In genomic region chr11:102467853-102468580, GRCh38 we compare ENCODE assay signal across 18 cellular contexts. TPM values are rescaled to one million over a fixed set of nuclear protein-coding genes. Genes with fewer than 3 reads are reported as not detected.
DNase-seq lines count a peak whose midpoint lies in the region; ATAC-seq and TF ChIP-seq lines count a peak whose summit lies in the region.
"Had no signal": no experiment of that assay in that cellular context is flagged by ENCODE, and none has a peak within 500 bp of the region (broad histone marks: within the 10 kb centered on the region; RNA-seq: fewer than 3 reads in every experiment).

No MANE protein-coding gene starts in this region.

- H3K4me1 ChIP-seq in mucosa of rectum (ENCODE audit: control insufficient read depth in 2 of 2, insufficient read depth in 2 of 2, low read length in 2 of 2) (peaks cover 25% of the 10 kb centered on the region in 2 donors), right atrium auricular region (no peaks in the 10 kb centered on the region)

- no peaks in the 10 kb centered on the region for H3K27me3 ChIP-seq in CD4-positive, alpha-beta T cell (ENCODE audit: control insufficient read depth, insufficient read depth, low read length)
- H3K27me3 ChIP-seq in mucosa of rectum (ENCODE audit: control insufficient read depth in 2 of 2, insufficient read depth in 2 of 2, low read length in 2 of 2) (no peaks in the 10 kb centered on the region), right atrium auricular region (no peaks in the 10 kb centered on the region)

- CTCF ChIA-PET in CD4-positive, alpha-beta T cell (lab: Charles Lee) = interaction anchor here (1.1 to 1.4 kb wide), 4 partner anchors 11 to 77 kb away, joined by 3 to 6 read pairs (median 3); no protein-coding TSS in a partner anchor
- CTCF ChIA-PET in Calu3 (lab: Charles Lee) = interaction anchor here (1.2 to 1.3 kb wide), 2 partner anchors 8 to 77 kb away, joined by 4 read pairs; no protein-coding TSS in a partner anchor

- H3K36me3 Mint-ChIP-seq in CD4-positive, alpha-beta T cell (ENCODE audit: low read depth) = no peaks in the 10 kb centered on the region
- peaks cover 5% of the 10 kb centered on the region for H3K36me3 Mint-ChIP-seq in Calu3 (ENCODE audit: insufficient read depth, unreplicated experiment)
- H3K36me3 Mint-ChIP-seq in activated naive CD8-positive, alpha-beta T cell treated with anti-CD3 and anti-CD28 coated beads for 36 hours = peaks cover 5% of the 10 kb centered on the region
- H3K36me3 Mint-ChIP-seq in natural killer cell treated with Interleukin-12 subunit alpha and Interleukin-12 subunit beta and Interleukin-15 and Interleukin-18, amount 100 ng/mL, for 72 hours = no peaks in the 10 kb centered on the region

- no peaks in the 10 kb centered on the region for H3K9me3 Mint-ChIP-seq in CD4-positive, alpha-beta T cell
- H3K9me3 Mint-ChIP-seq in Calu3 (ENCODE audit: low read depth, unreplicated experiment) = no peaks in the 10 kb centered on the region
- H3K9me3 Mint-ChIP-seq in activated naive CD8-positive, alpha-beta T cell treated with anti-CD3 and anti-CD28 coated beads for 36 hours = no peaks in the 10 kb centered on the region
- no peaks in the 10 kb centered on the region for H3K9me3 Mint-ChIP-seq in natural killer cell treated with Interleukin-12 subunit alpha and Interleukin-12 subunit beta and Interleukin-15 and Interleukin-18, amount 100 ng/mL, for 72 hours
- H3K9me3 Mint-ChIP-seq: activated B cell treated with CpG ODN at 0.5 μM for 24 hours; effector memory CD8-positive, alpha-beta T cell; GM23338; IgD-negative memory B cell had no signal

- H3K27ac ChIP-seq in CD4-positive, alpha-beta T cell (ENCODE audit: low read depth, low read length) = no peak overlapping the region
- H3K27ac ChIP-seq in mucosa of rectum (ENCODE audit: low read depth in 2 of 2, low read length in 2 of 2) = peak overlapping the region; percentile 69 to 73
- H3K27ac ChIP-seq in right atrium auricular region = no peak overlapping the region
- H3K27ac ChIP-seq: SK-N-MC had no signal

- H3K4me3 ChIP-seq in mucosa of rectum (ENCODE audit: low read length in 2 of 2) = peak overlapping the region in 1 of 2 donors; percentile 1
- H3K4me3 ChIP-seq in right atrium auricular region = no peak overlapping the region
- H3K4me3 ChIP-seq: GM23338, SK-N-MC had no signal

- POLR2A ChIA-PET in CD4-positive, alpha-beta T cell (lab: Charles Lee) = interaction anchor here (0.6 to 2.1 kb wide), 5 partner anchors 8 to 48 kb away, joined by 3 to 12 read pairs (median 3); no protein-coding TSS in a partner anchor

- intact Hi-C loops in CD4-positive, alpha-beta T cell (cut with DNase I, micrococcal nuclease) = no loop called here
- intact Hi-C loops in Calu3 (cut with micrococcal nuclease; ENCODE audit: unreplicated experiment) = no loop called here

- DNase-seq in CD4-positive, alpha-beta T cell = no peak
- DNase-seq in Calu3 = no peak
- DNase-seq in activated naive CD8-positive, alpha-beta T cell treated with anti-CD3 and anti-CD28 coated beads for 36 hours = no peak
- DNase-seq in retina = no peak
- DNase-seq in natural killer cell treated with Interleukin-12 subunit alpha and Interleukin-12 subunit beta and Interleukin-15 and Interleukin-18, amount 100 ng/mL, for 72 hours (ENCODE audit: low spot score) = no peak
- DNase-seq in right atrium auricular region (ENCODE audit: low spot score) = no peak
- DNase-seq: activated B cell treated with CpG ODN at 0.5 μM for 24 hours; effector memory CD8-positive, alpha-beta T cell; GF-D8; kidney glomerular epithelial cell; NCI-H1417 treated with DMSO at 0.1 percent for 48 hours; NCI-H82 had no signal

- peak overlapping the region; percentile 11 for H3K27ac Mint-ChIP-seq in CD4-positive, alpha-beta T cell
- H3K27ac Mint-ChIP-seq in Calu3 (ENCODE audit: unreplicated experiment) = peak overlapping the region; percentile 34
- no peak overlapping the region for H3K27ac Mint-ChIP-seq in activated naive CD8-positive, alpha-beta T cell treated with anti-CD3 and anti-CD28 coated beads for 36 hours
- H3K27ac Mint-ChIP-seq in natural killer cell treated with Interleukin-12 subunit alpha and Interleukin-12 subunit beta and Interleukin-15 and Interleukin-18, amount 100 ng/mL, for 72 hours = no peak overlapping the region
- H3K27ac Mint-ChIP-seq: activated B cell treated with CpG ODN at 0.5 μM for 24 hours; effector memory CD8-positive, alpha-beta T cell; GM23338 had no signal

- BruUV-seq in Calu3 (replicated peaks; lab: Mats Ljungman, UMichigan) = no TSS peak

- H3K9me3 ChIP-seq in CD4-positive, alpha-beta T cell (ENCODE audit: control insufficient read depth, low read length) = no peaks in the 10 kb centered on the region
- H3K9me3 ChIP-seq in mucosa of rectum (ENCODE audit: control insufficient read depth in 2 of 2, low read length in 2 of 2) = no peaks in the 10 kb centered on the region
- H3K9me3 ChIP-seq in right atrium auricular region = no peaks in the 10 kb centered on the region

- H3K4me3 Mint-ChIP-seq in CD4-positive, alpha-beta T cell = peak overlapping the region; percentile 50
- H3K4me3 Mint-ChIP-seq in Calu3 (ENCODE audit: low read depth, unreplicated experiment) = peak overlapping the region; percentile 2
- peak overlapping the region; percentile 11 for H3K4me3 Mint-ChIP-seq in activated naive CD8-positive, alpha-beta T cell treated with anti-CD3 and anti-CD28 coated beads for 36 hours
- no peak overlapping the region for H3K4me3 Mint-ChIP-seq in natural killer cell treated with Interleukin-12 subunit alpha and Interleukin-12 subunit beta and Interleukin-15 and Interleukin-18, amount 100 ng/mL, for 72 hours
- H3K4me3 Mint-ChIP-seq: activated B cell treated with CpG ODN at 0.5 μM for 24 hours; effector memory CD8-positive, alpha-beta T cell; GM23338; IgD-negative memory B cell; nephron had no signal

- no peak for ATAC-seq in CD4-positive, alpha-beta T cell (ENCODE audit: poor library complexity)
- ATAC-seq in HG03039 (IDR thresholded peaks at IDR 0.05; ENCODE audit: unreplicated experiment) = no peak
- no peak for ATAC-seq in natural killer cell treated with Interleukin-12 subunit alpha and Interleukin-12 subunit beta and Interleukin-15 and Interleukin-18, amount 100 ng/mL, for 72 hours
- ATAC-seq: effector memory CD8-positive, alpha-beta T cell; GM23338 had no signal

- TF ChIP-seq CTCF in CD4-positive, alpha-beta T cell (IDR thresholded peaks at IDR 0.05) = no peak
- TF ChIP-seq CTCF in Calu3 (IDR thresholded peaks at IDR 0.05; ENCODE audit: unreplicated experiment) (no peak), right atrium auricular region (IDR thresholded peaks at IDR 0.05) (no peak)

- H3K27me3 Mint-ChIP-seq in CD4-positive, alpha-beta T cell = no peaks in the 10 kb centered on the region
- H3K27me3 Mint-ChIP-seq in Calu3 (ENCODE audit: unreplicated experiment) = no peaks in the 10 kb centered on the region
- no peaks in the 10 kb centered on the region for H3K27me3 Mint-ChIP-seq in activated naive CD8-positive, alpha-beta T cell treated with anti-CD3 and anti-CD28 coated beads for 36 hours
- peaks cover 0 to 7% of the 10 kb centered on the region in 2 donors for H3K27me3 Mint-ChIP-seq in natural killer cell treated with Interleukin-12 subunit alpha and Interleukin-12 subunit beta and Interleukin-15 and Interleukin-18, amount 100 ng/mL, for 72 hours
- H3K27me3 Mint-ChIP-seq: activated B cell treated with CpG ODN at 0.5 μM for 24 hours; effector memory CD8-positive, alpha-beta T cell had no signal

- H3K36me3 ChIP-seq in mucosa of rectum (ENCODE audit: control insufficient read depth in 2 of 2, insufficient read depth in 2 of 2, low read length in 2 of 2) (no peaks in the 10 kb centered on the region), right atrium auricular region (no peaks in the 10 kb centered on the region)

- H3K9ac ChIP-seq in mucosa of rectum (ENCODE audit: low read depth in 1 of 2, low read length in 2 of 2) = no peak overlapping the region

- H3K4me1 Mint-ChIP-seq in CD4-positive, alpha-beta T cell (ENCODE audit: low read depth) = peaks cover 92% of the 10 kb centered on the region
- peaks cover 67% of the 10 kb centered on the region for H3K4me1 Mint-ChIP-seq in Calu3 (ENCODE audit: low read depth, unreplicated experiment)
- peaks cover 86% of the 10 kb centered on the region for H3K4me1 Mint-ChIP-seq in activated naive CD8-positive, alpha-beta T cell treated with anti-CD3 and anti-CD28 coated beads for 36 hours
- H3K4me1 Mint-ChIP-seq in natural killer cell treated with Interleukin-12 subunit alpha and Interleukin-12 subunit beta and Interleukin-15 and Interleukin-18, amount 100 ng/mL, for 72 hours (ENCODE audit: low read depth in 2 of 2) = peaks cover 0 to 25% of the 10 kb centered on the region in 2 donors
- H3K4me1 Mint-ChIP-seq: GM23338 had no signal

RNA-seq across cellular contexts. Expression of gene TMEM123, which starts 15.5 kb away (rescaled TPM):
- total RNA-seq in CD4-positive, alpha-beta T cell = 100 to 1,000 TPM; 288 to 307 TPM
- 204 and 236 TPM in 2 replicates for total RNA-seq in Calu3 (2022)
- 100 to 1,000 TPM; 299 to 310 TPM for total RNA-seq in activated naive CD8-positive, alpha-beta T cell treated with anti-CD3 and anti-CD28 coated beads for 36 hours
- total RNA-seq in natural killer cell treated with Interleukin-12 subunit alpha and Interleukin-12 subunit beta and Interleukin-15 and Interleukin-18, amount 100 ng/mL, for 72 hours = 10 to 100 TPM; 64.6 to 81.3 TPM
- 10 to 100 TPM; 72.8 to 80.7 TPM for total RNA-seq in right atrium auricular region

Comparison
In these comparisons a context has a peak if more than half of its experiments do, and no peak if none do; other contexts are left out.
1. H3K27ac ChIP-seq: peak in mucosa of rectum (2 of 2); none in CD4-positive, alpha-beta T cell (single experiment) and right atrium auricular region (0 of 2).
2. H3K27ac Mint-ChIP-seq: peak in CD4-positive, alpha-beta T cell (single experiment) and Calu3 (single experiment); none in activated naive CD8-positive, alpha-beta T cell treated with anti-CD3 and anti-CD28 coated beads for 36 hours (single experiment) and natural killer cell treated with Interleukin-12 subunit alpha and Interleukin-12 subunit beta and Interleukin-15 and Interleukin-18, amount 100 ng/mL, for 72 hours (0 of 2).